19 cellular contexts compared by ENCODE assay signal in genomic region chr2:238985931-238986446, GRCh38.
DNase-seq lines count a peak whose midpoint lies in the region; ATAC-seq, FAIRE-seq and TF ChIP-seq lines count a peak whose summit lies in the region.
"Had no signal": no experiment of that assay in that cellular context is flagged by ENCODE, and none has a peak within 500 bp of the region (broad histone marks: within the 10 kb centered on the region; RNA-seq: fewer than 3 reads in every experiment).

No MANE protein-coding gene starts in this region.

- H3K9ac ChIP-seq in HepG2 (ENCODE audit: insufficient read depth, low read depth, low read length), result no peak overlapping the region

- H3K4me1 ChIP-seq in HepG2 (ENCODE audit: insufficient read depth, low read length), result no peaks in the 10 kb centered on the region
- H3K4me1 ChIP-seq in spleen, result no peaks in the 10 kb centered on the region
- H3K4me1 ChIP-seq: Caco-2 had no signal

- no peak overlapping the region for H3K4me2 ChIP-seq in HepG2 (ENCODE audit: low read depth, low read length)

- peak; percentile 24 for DNase-seq in activated CD8-positive, alpha-beta memory T cell treated with anti-CD3 and anti-CD28 coated beads for 24 hours
- no peak for DNase-seq in activated CD8-positive, alpha-beta memory T cell treated with anti-CD3 and anti-CD28 coated beads, Interleukin-2, amount 50 U/mL, for 48 hours
- peak; percentile 61 for DNase-seq in coronary artery (ENCODE audit: low spot score)
- no peak for DNase-seq in HepG2 (ENCODE audit: low spot score)
- DNase-seq in spleen, result peak; percentile 71
- no peak for DNase-seq in DMS153 treated with DMSO at 0.1 percent for 48 hours (lab: John Stamatoyannopoulos, UW; ENCODE audit: unreplicated experiment)
- DNase-seq: 8988T, Caco-2, GDM1, GOT3, NCI-H1436, NCI-H2029, NCI-H345, NCI-H524 treated with DMSO at 0.1 percent for 48 hours, PC-3, SIG-M5 had no signal

- CTCF ChIA-PET in HepG2 (lab: Yijun Ruan, JAX; ENCODE audit: low intra/inter-chr PET ratio, low total read pairs), result no interaction called here

- no peak for FAIRE-seq in HepG2 (lab: Jason Lieb, UNC)

- no peak for TF ChIP-seq RAD21 in HepG2 (CRISPR knock-in tag; IDR thresholded peaks at IDR 0.05)

- no peak overlapping the region for H2AFZ ChIP-seq in HepG2 (ENCODE audit: low read length)

- WGBS in HepG2 (ENCODE audit: low lambda C conversion rate), result 51% methylated on average over 17 of the region's 30 CpGs
- 68 to 87% (median 78%) methylated on average over 19 to 30 of the region's 30 CpGs for WGBS in spleen, 5 donors

- H3K4me3 ChIP-seq in coronary artery, result no peak overlapping the region
- no peak overlapping the region for H3K4me3 ChIP-seq in HepG2 (replicated peaks in 1 of 3; ENCODE audit: insufficient read depth in 1 of 3, low read depth in 2 of 3, low read length in 3 of 3)
- no peak overlapping the region for H3K4me3 ChIP-seq in spleen

- no TSS peak for BruUV-seq in HepG2 (replicated peaks; lab: Mats Ljungman, UMichigan)

- no peaks in the 10 kb centered on the region for H3K36me3 ChIP-seq in HepG2 (replicated peaks in 1 of 2; ENCODE audit: control insufficient read depth in 1 of 2, insufficient read depth in 2 of 2, low read length in 2 of 2)
- no peaks in the 10 kb centered on the region for H3K36me3 ChIP-seq in spleen

- TF ChIP-seq POLR2A in HepG2 (IDR thresholded peaks at IDR 0.05; ENCODE audit: insufficient read depth in 1 of 2, low read depth in 2 of 2, low read length in 2 of 2) (no peak), spleen (IDR thresholded peaks at IDR 0.05) (no peak)

- POLR2A ChIA-PET in HepG2 (lab: Yijun Ruan, JAX), result no interaction called here

- TF ChIP-seq CTCF in coronary artery (IDR thresholded peaks at IDR 0.05) (no peak), HepG2 (CRISPR knock-in tag; IDR thresholded peaks at IDR 0.05) (no peak), spleen (IDR thresholded peaks at IDR 0.05 in 8 of 11, conservative IDR thresholded peaks at IDR 0.05 in 3 of 11) (no peak)

- no peak for TF ChIP-seq EP300 in HepG2 (IDR thresholded peaks at IDR 0.05; ENCODE audit: low read depth in 2 of 2, low read length in 2 of 2)
- no peak for TF ChIP-seq EP300 in HepG2 (CRISPR knock-in tag; IDR thresholded peaks at IDR 0.05; ENCODE audit: borderline replicate concordance)

- H3K79me2 ChIP-seq in HepG2 (ENCODE audit: insufficient read depth, low read length), result no peaks in the 10 kb centered on the region

- H3K27ac ChIP-seq in coronary artery (no peak overlapping the region), HepG2 (ENCODE audit: extremely low read length, insufficient read depth, low read length) (no peak overlapping the region), spleen (no peak overlapping the region)
- H3K27ac ChIP-seq: RWPE1 had no signal

- H3K9me3 ChIP-seq in HepG2 (ENCODE audit: low read length) (no peaks in the 10 kb centered on the region), spleen (no peaks in the 10 kb centered on the region)
- H3K9me3 ChIP-seq: Caco-2 had no signal

- in situ Hi-C loops in HepG2 (cut with HindIII; ENCODE audit: extremely low pct_ligation_motif_present, low pct_unique_long_range_greater_than_20kb), result no loop called here

- intact Hi-C loops in HepG2 (cut with micrococcal nuclease; ENCODE audit: unreplicated experiment) (no loop called here), spleen (cut with DNase I; ENCODE audit: low total_unique reads) (no loop called here)

- ATAC-seq in HepG2 (peak; percentile 47), HG02938 (IDR thresholded peaks at IDR 0.05; ENCODE audit: unreplicated experiment) (no peak), GM19452 (IDR thresholded peaks at IDR 0.05; ENCODE audit: unreplicated experiment) (no peak)

- no peaks in the 10 kb centered on the region for H4K20me1 ChIP-seq in HepG2 (ENCODE audit: insufficient read depth, low read length)

- H3K27me3 ChIP-seq in HepG2 (ENCODE audit: control insufficient read depth in 1 of 2, insufficient read depth in 2 of 2, low read length in 2 of 2) (peaks cover 13 to 65% of the 10 kb centered on the region in 2 experiments; a peak in 4 of 5 replicates), spleen (replicated peaks in 1 of 7) (peaks cover 0 to 29% (median 0%) of the 10 kb centered on the region in 7 donors)

TF ChIP-seq in HepG2, 621 proteins besides CTCF, POLR2A, EP300 and RAD21:
- TF ChIP-seq, protein P1, sequence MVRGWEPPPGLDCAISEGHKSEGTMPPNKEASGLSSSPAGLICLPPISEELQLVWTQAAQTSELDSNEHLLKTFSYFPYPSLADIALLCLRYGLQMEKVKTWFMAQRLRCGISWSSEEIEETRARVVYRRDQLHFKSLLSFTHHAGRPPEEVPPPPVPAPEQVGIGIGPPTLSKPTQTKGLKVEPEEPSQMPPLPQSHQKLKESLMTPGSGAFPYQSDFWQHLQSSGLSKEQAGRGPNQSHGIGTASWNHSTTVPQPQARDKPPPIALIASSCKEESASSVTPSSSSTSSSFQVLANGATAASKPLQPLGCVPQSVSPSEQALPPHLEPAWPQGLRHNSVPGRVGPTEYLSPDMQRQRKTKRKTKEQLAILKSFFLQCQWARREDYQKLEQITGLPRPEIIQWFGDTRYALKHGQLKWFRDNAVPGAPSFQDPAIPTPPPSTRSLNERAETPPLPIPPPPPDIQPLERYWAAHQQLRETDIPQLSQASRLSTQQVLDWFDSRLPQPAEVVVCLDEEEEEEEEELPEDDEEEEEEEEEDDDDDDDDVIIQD (CRISPR knock-in tag; IDR thresholded peaks at IDR 0.05; ENCODE audit: low read depth), result no peak
- TF ChIP-seq ZSCAN22 (CRISPR knock-in tag; IDR thresholded peaks at IDR 0.05) (no peak), ZFP37 (CRISPR knock-in tag; IDR thresholded peaks at IDR 0.05; ENCODE audit: borderline replicate concordance) (no peak), HNRNPH1 (optimal IDR thresholded peaks at IDR 0.05; ENCODE audit: low read depth, low read length) (no peak), DPF2 (CRISPR knock-in tag; IDR thresholded peaks at IDR 0.05; ENCODE audit: borderline replicate concordance, low read depth) (no peak), ZMAT3 (CRISPR knock-in tag; conservative IDR thresholded peaks at IDR 0.05) (no peak), KDM6A (CRISPR knock-in tag; IDR thresholded peaks at IDR 0.05; ENCODE audit: low read depth) (no peak), ASH2L (IDR thresholded peaks at IDR 0.05; ENCODE audit: insufficient read length, low read depth, low read length) (no peak), SMAD1 (CRISPR knock-in tag; IDR thresholded peaks at IDR 0.05; ENCODE audit: borderline replicate concordance, low read depth) (no peak), KDM5A (IDR thresholded peaks at IDR 0.05; ENCODE audit: borderline replicate concordance, low read length) (no peak), ERF (CRISPR knock-in tag; IDR thresholded peaks at IDR 0.05) (no peak), RFX3 (CRISPR knock-in tag; IDR thresholded peaks at IDR 0.05) (no peak), ZBTB1 (CRISPR knock-in tag; IDR thresholded peaks at IDR 0.05; ENCODE audit: borderline replicate concordance) (no peak), ZKSCAN1 (IDR thresholded peaks at IDR 0.05; ENCODE audit: low read length) (no peak), ZNF614 (CRISPR knock-in tag; IDR thresholded peaks at IDR 0.05; ENCODE audit: borderline replicate concordance) (no peak), FOSL1 (CRISPR knock-in tag; IDR thresholded peaks at IDR 0.05; ENCODE audit: borderline replicate concordance) (no peak), SIX1 (CRISPR knock-in tag; IDR thresholded peaks at IDR 0.05; ENCODE audit: borderline replicate concordance) (no peak), ZNF160 (CRISPR knock-in tag; IDR thresholded peaks at IDR 0.05) (no peak)
- TF ChIP-seq, protein P2, sequence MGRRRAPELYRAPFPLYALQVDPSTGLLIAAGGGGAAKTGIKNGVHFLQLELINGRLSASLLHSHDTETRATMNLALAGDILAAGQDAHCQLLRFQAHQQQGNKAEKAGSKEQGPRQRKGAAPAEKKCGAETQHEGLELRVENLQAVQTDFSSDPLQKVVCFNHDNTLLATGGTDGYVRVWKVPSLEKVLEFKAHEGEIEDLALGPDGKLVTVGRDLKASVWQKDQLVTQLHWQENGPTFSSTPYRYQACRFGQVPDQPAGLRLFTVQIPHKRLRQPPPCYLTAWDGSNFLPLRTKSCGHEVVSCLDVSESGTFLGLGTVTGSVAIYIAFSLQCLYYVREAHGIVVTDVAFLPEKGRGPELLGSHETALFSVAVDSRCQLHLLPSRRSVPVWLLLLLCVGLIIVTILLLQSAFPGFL (CRISPR knock-in tag; IDR thresholded peaks at IDR 0.05), result no peak
- TF ChIP-seq, protein P3, sequence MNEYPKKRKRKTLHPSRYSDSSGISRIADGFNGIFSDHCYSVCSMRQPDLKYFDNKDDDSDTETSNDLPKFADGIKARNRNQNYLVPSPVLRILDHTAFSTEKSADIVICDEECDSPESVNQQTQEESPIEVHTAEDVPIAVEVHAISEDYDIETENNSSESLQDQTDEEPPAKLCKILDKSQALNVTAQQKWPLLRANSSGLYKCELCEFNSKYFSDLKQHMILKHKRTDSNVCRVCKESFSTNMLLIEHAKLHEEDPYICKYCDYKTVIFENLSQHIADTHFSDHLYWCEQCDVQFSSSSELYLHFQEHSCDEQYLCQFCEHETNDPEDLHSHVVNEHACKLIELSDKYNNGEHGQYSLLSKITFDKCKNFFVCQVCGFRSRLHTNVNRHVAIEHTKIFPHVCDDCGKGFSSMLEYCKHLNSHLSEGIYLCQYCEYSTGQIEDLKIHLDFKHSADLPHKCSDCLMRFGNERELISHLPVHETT (CRISPR knock-in tag; conservative IDR thresholded peaks at IDR 0.05), result no peak

Comparison
In these comparisons a context has a peak if more than half of its experiments do, and no peak if none do; other contexts are left out.
1. DNase-seq: peak in activated CD8-positive, alpha-beta memory T cell treated with anti-CD3 and anti-CD28 coated beads for 24 hours (single experiment), coronary artery (single experiment) and spleen (single experiment); none in activated CD8-positive, alpha-beta memory T cell treated with anti-CD3 and anti-CD28 coated beads, Interleukin-2, amount 50 U/mL, for 48 hours (single experiment), HepG2 (single experiment) and DMS153 treated with DMSO at 0.1 percent for 48 hours (single experiment).